In genomic region chr11:2983908-2984307, GRCh38 we compare ENCODE assay signal across 23 cellular contexts. TPM values are rescaled to one million over a fixed set of nuclear protein-coding genes. Genes with fewer than 3 reads are reported as not detected.
DNase-seq lines count a peak whose midpoint lies in the region; ATAC-seq, FAIRE-seq and TF ChIP-seq lines count a peak whose summit lies in the region.
"Had no signal": no experiment of that assay in that cellular context is flagged by ENCODE, and none has a peak within 500 bp of the region (broad histone marks: within the 10 kb centered on the region; RNA-seq: fewer than 3 reads in every experiment).

No MANE protein-coding gene starts in this region.

- no peak for TF ChIP-seq CTCF in Loucy (conservative IDR thresholded peaks at IDR 0.05; ENCODE audit: low read length)
- TF ChIP-seq CTCF in D721Med (IDR thresholded peaks at IDR 0.05; ENCODE audit: insufficient read depth, missing control alignments) = no peak
- TF ChIP-seq CTCF in gastrocnemius medialis (IDR thresholded peaks at IDR 0.05 in 4 of 5, conservative IDR thresholded peaks at IDR 0.05 in 1 of 5) = no peak

- H3K4me2 ChIP-seq in Loucy (ENCODE audit: low read depth, low read length, poor library complexity, severe bottlenecking) = peak overlapping the region; percentile 17

- no peak for FAIRE-seq in D721Med (lab: Jason Lieb, UNC)

- no peak for DNase-seq in activated naive CD4-positive, alpha-beta T cell treated with anti-CD3 and anti-CD28 coated beads for 36 hours
- no peak for DNase-seq in activated naive CD4-positive, alpha-beta T cell treated with anti-CD3 and anti-CD28 coated beads, Interleukin-2, amount 10 ng/mL, durations not matched to agents 7 days and 5 days
- DNase-seq in activated naive CD8-positive, alpha-beta T cell treated with anti-CD3 and anti-CD28 coated beads, Interleukin-2, amount 50 U/mL, for 24 hours = no peak
- no peak for DNase-seq in stimulated activated effector memory CD8-positive, alpha-beta T cell treated with anti-CD3 and anti-CD28 coated beads, Interleukin-12 subunit alpha, Interleukin-12 subunit beta, amount 100 ng/mL, for 72 hours (ENCODE audit: low spot score in 2 of 2)
- DNase-seq in D721Med (ENCODE audit: insufficient read length, low spot score) (no peak), sciatic nerve (ENCODE audit: low spot score) (no peak), gastrocnemius medialis (no peak)
- DNase-seq: activated CD4-positive, alpha-beta T cell treated with anti-CD3 and anti-CD28 coated beads, Interleukin-2, amount 50 U/mL, for 4 hours; DMS153; heart left ventricle; NCI-H2081; NCI-H345; NCI-H774; psoas muscle; stimulated activated CD8-positive, alpha-beta memory T cell treated with anti-CD3 and anti-CD28 coated beads, Interleukin-4, amount 100 ng/mL, for 48 hours; substantia nigra had no signal

- no peak overlapping the region for H3K27ac ChIP-seq in gastrocnemius medialis
- H3K27ac ChIP-seq: C4-2B, epithelial cell of prostate, heart left ventricle, psoas muscle, SJSA1 had no signal

- H3K36me3 ChIP-seq in Loucy (ENCODE audit: insufficient read depth, low read length) = peaks cover 10% of the 10 kb centered on the region; the same call in 1 of the 2 replicates
- peaks cover 0 to 4% of the 10 kb centered on the region in 2 donors for H3K36me3 ChIP-seq in gastrocnemius medialis

- no peak overlapping the region for H2AFZ ChIP-seq in Loucy (ENCODE audit: low read length)

- H3K9ac ChIP-seq in Loucy (ENCODE audit: low read depth, low read length, poor library complexity, severe bottlenecking) = no peak overlapping the region

- ATAC-seq in activated naive CD8-positive, alpha-beta T cell treated with anti-CD3 and anti-CD28 coated beads, Interleukin-2, amount 50 U/mL, for 24 hours = no peak
- no peak for ATAC-seq in stimulated activated effector memory CD8-positive, alpha-beta T cell treated with anti-CD3 and anti-CD28 coated beads, Interleukin-12 subunit alpha, Interleukin-12 subunit beta, amount 100 ng/mL, for 72 hours
- ATAC-seq in sciatic nerve (no peak), gastrocnemius medialis (no peak)
- ATAC-seq: heart left ventricle, psoas muscle had no signal

- CTCF ChIA-PET in activated naive CD4-positive, alpha-beta T cell treated with anti-CD3 and anti-CD28 coated beads for 36 hours (lab: Charles Lee) = interaction anchor here (0.6 kb wide), 1 partner anchor 559 kb away, joined by 3 read pairs; no protein-coding TSS in a partner anchor
- CTCF ChIA-PET in activated naive CD4-positive, alpha-beta T cell treated with anti-CD3 and anti-CD28 coated beads, Interleukin-2, amount 10 ng/mL, durations not matched to agents 7 days and 5 days (lab: Charles Lee) = interaction anchor here (0.9 kb wide), 1 partner anchor 8 kb away, joined by 3 read pairs; no protein-coding TSS in a partner anchor

- H3F3A ChIP-seq in Loucy (ENCODE audit: low read depth) = peaks cover 4% of the 10 kb centered on the region; the same call in 1 of the 2 replicates

- H3K9me3 ChIP-seq in Loucy (ENCODE audit: insufficient read depth, low read depth, low read length) = no peaks in the 10 kb centered on the region
- no peaks in the 10 kb centered on the region for H3K9me3 ChIP-seq in gastrocnemius medialis
- H3K9me3 ChIP-seq: heart left ventricle, psoas muscle, SJSA1 had no signal

- intact Hi-C loops in activated naive CD4-positive, alpha-beta T cell treated with anti-CD3 and anti-CD28 coated beads for 36 hours (cut with micrococcal nuclease) = no loop called here
- intact Hi-C loops in sciatic nerve (cut with DNase I) (no loop called here), gastrocnemius medialis (cut with DNase I; ENCODE audit: low total_unique reads) (no loop called here)

- H3K4me1 Mint-ChIP-seq in activated naive CD4-positive, alpha-beta T cell treated with anti-CD3 and anti-CD28 coated beads for 36 hours (ENCODE audit: low read depth) = peaks cover 58% of the 10 kb centered on the region
- peaks cover 53% of the 10 kb centered on the region for H3K4me1 Mint-ChIP-seq in activated naive CD4-positive, alpha-beta T cell treated with anti-CD3 and anti-CD28 coated beads, Interleukin-2, amount 10 ng/mL, durations not matched to agents 7 days and 5 days
- H3K4me1 Mint-ChIP-seq in activated naive CD8-positive, alpha-beta T cell treated with anti-CD3 and anti-CD28 coated beads, Interleukin-2, amount 50 U/mL, for 24 hours = peaks cover 70% of the 10 kb centered on the region
- H3K4me1 Mint-ChIP-seq in stimulated activated effector memory CD8-positive, alpha-beta T cell treated with anti-CD3 and anti-CD28 coated beads, Interleukin-12 subunit alpha, Interleukin-12 subunit beta, amount 100 ng/mL, for 72 hours = peaks cover 45% of the 10 kb centered on the region

- no peak for TF ChIP-seq POLR2A in gastrocnemius medialis (IDR thresholded peaks at IDR 0.05)

- no peaks in the 10 kb centered on the region for H3K27me3 Mint-ChIP-seq in activated naive CD4-positive, alpha-beta T cell treated with anti-CD3 and anti-CD28 coated beads for 36 hours (ENCODE audit: low read depth)
- no peaks in the 10 kb centered on the region for H3K27me3 Mint-ChIP-seq in activated naive CD4-positive, alpha-beta T cell treated with anti-CD3 and anti-CD28 coated beads, Interleukin-2, amount 10 ng/mL, durations not matched to agents 7 days and 5 days
- no peaks in the 10 kb centered on the region for H3K27me3 Mint-ChIP-seq in activated naive CD8-positive, alpha-beta T cell treated with anti-CD3 and anti-CD28 coated beads, Interleukin-2, amount 50 U/mL, for 24 hours
- H3K27me3 Mint-ChIP-seq: IgD-negative memory B cell had no signal

- no peaks in the 10 kb centered on the region for H3K27me3 ChIP-seq in Loucy (ENCODE audit: insufficient read depth, low read length, poor library complexity, severe bottlenecking)
- no peaks in the 10 kb centered on the region for H3K27me3 ChIP-seq in gastrocnemius medialis
- H3K27me3 ChIP-seq: heart left ventricle, SJSA1 had no signal

- H3K4me3 ChIP-seq in Loucy (ENCODE audit: low read length, poor library complexity, severe bottlenecking) (no peak overlapping the region), gastrocnemius medialis (no peak overlapping the region)
- H3K4me3 ChIP-seq: heart left ventricle, lung, psoas muscle, SJSA1 had no signal

- peaks cover 26% of the 10 kb centered on the region for H3K36me3 Mint-ChIP-seq in activated naive CD4-positive, alpha-beta T cell treated with anti-CD3 and anti-CD28 coated beads for 36 hours (ENCODE audit: low read depth)
- H3K36me3 Mint-ChIP-seq in activated naive CD4-positive, alpha-beta T cell treated with anti-CD3 and anti-CD28 coated beads, Interleukin-2, amount 10 ng/mL, durations not matched to agents 7 days and 5 days = peaks cover 41% of the 10 kb centered on the region
- H3K36me3 Mint-ChIP-seq in activated naive CD8-positive, alpha-beta T cell treated with anti-CD3 and anti-CD28 coated beads, Interleukin-2, amount 50 U/mL, for 24 hours (ENCODE audit: low read depth) = peaks cover 37% of the 10 kb centered on the region
- peaks cover 99% of the 10 kb centered on the region for H3K36me3 Mint-ChIP-seq in stimulated activated effector memory CD8-positive, alpha-beta T cell treated with anti-CD3 and anti-CD28 coated beads, Interleukin-12 subunit alpha, Interleukin-12 subunit beta, amount 100 ng/mL, for 72 hours

- H3K4me3 Mint-ChIP-seq in activated naive CD4-positive, alpha-beta T cell treated with anti-CD3 and anti-CD28 coated beads for 36 hours = no peak overlapping the region
- H3K4me3 Mint-ChIP-seq in activated naive CD4-positive, alpha-beta T cell treated with anti-CD3 and anti-CD28 coated beads, Interleukin-2, amount 10 ng/mL, durations not matched to agents 7 days and 5 days = no peak overlapping the region
- H3K4me3 Mint-ChIP-seq in activated naive CD8-positive, alpha-beta T cell treated with anti-CD3 and anti-CD28 coated beads, Interleukin-2, amount 50 U/mL, for 24 hours = no peak overlapping the region
- peak overlapping the region; percentile 18 for H3K4me3 Mint-ChIP-seq in stimulated activated effector memory CD8-positive, alpha-beta T cell treated with anti-CD3 and anti-CD28 coated beads, Interleukin-12 subunit alpha, Interleukin-12 subunit beta, amount 100 ng/mL, for 72 hours

- peaks cover 95% of the 10 kb centered on the region for H4K20me1 ChIP-seq in Loucy (ENCODE audit: insufficient read depth, low read length, poor library complexity, severe bottlenecking)

- in situ Hi-C loops in gastrocnemius medialis (cut with MboI; ENCODE audit: low sequenced_read_pairs in 4 of 4) = no loop called here

- no peaks in the 10 kb centered on the region for H3K9me2 ChIP-seq in Loucy (replicated peaks; ENCODE audit: low read depth, low read length)

- peaks cover 98% of the 10 kb centered on the region for H3K79me2 ChIP-seq in Loucy (ENCODE audit: insufficient read depth, low read length)

- peak overlapping the region; percentile 71 for H3K27ac Mint-ChIP-seq in activated naive CD4-positive, alpha-beta T cell treated with anti-CD3 and anti-CD28 coated beads for 36 hours
- H3K27ac Mint-ChIP-seq in activated naive CD4-positive, alpha-beta T cell treated with anti-CD3 and anti-CD28 coated beads, Interleukin-2, amount 10 ng/mL, durations not matched to agents 7 days and 5 days = no peak overlapping the region
- peak overlapping the region; percentile 62 for H3K27ac Mint-ChIP-seq in activated naive CD8-positive, alpha-beta T cell treated with anti-CD3 and anti-CD28 coated beads, Interleukin-2, amount 50 U/mL, for 24 hours
- H3K27ac Mint-ChIP-seq in stimulated activated effector memory CD8-positive, alpha-beta T cell treated with anti-CD3 and anti-CD28 coated beads, Interleukin-12 subunit alpha, Interleukin-12 subunit beta, amount 100 ng/mL, for 72 hours = peak overlapping the region; percentile 87

- H3K4me1 ChIP-seq in Loucy (ENCODE audit: insufficient read depth, low read length, poor library complexity, severe bottlenecking) (peaks cover 11% of the 10 kb centered on the region), gastrocnemius medialis (peaks cover 26 to 41% of the 10 kb centered on the region in 2 donors)

- no peaks in the 10 kb centered on the region for H3K9me3 Mint-ChIP-seq in activated naive CD4-positive, alpha-beta T cell treated with anti-CD3 and anti-CD28 coated beads for 36 hours
- no peaks in the 10 kb centered on the region for H3K9me3 Mint-ChIP-seq in activated naive CD4-positive, alpha-beta T cell treated with anti-CD3 and anti-CD28 coated beads, Interleukin-2, amount 10 ng/mL, durations not matched to agents 7 days and 5 days
- no peaks in the 10 kb centered on the region for H3K9me3 Mint-ChIP-seq in activated naive CD8-positive, alpha-beta T cell treated with anti-CD3 and anti-CD28 coated beads, Interleukin-2, amount 50 U/mL, for 24 hours
- no peaks in the 10 kb centered on the region for H3K9me3 Mint-ChIP-seq in stimulated activated effector memory CD8-positive, alpha-beta T cell treated with anti-CD3 and anti-CD28 coated beads, Interleukin-12 subunit alpha, Interleukin-12 subunit beta, amount 100 ng/mL, for 72 hours
- H3K9me3 Mint-ChIP-seq: IgD-negative memory B cell had no signal

RNA-seq across cellular contexts. Expression of gene NAP1L4, which starts 8.2 kb away (rescaled TPM):
- 100 to 1,000 TPM; 240 to 245 TPM for total RNA-seq in activated naive CD4-positive, alpha-beta T cell treated with anti-CD3 and anti-CD28 coated beads for 36 hours
- total RNA-seq in sciatic nerve (173 TPM), gastrocnemius medialis (100 to 1,000 TPM in 3 of 4 donors, 10 to 100 TPM in 1; 86.4 to 123 (median 111) TPM)

RNA-seq across cellular contexts. Expression of gene PHLDA2, which starts 54.7 kb away (rescaled TPM):
- total RNA-seq in activated naive CD4-positive, alpha-beta T cell treated with anti-CD3 and anti-CD28 coated beads for 36 hours = 1 to 10 TPM; 2.8 to 3.6 TPM
- total RNA-seq in sciatic nerve (7.5 TPM), gastrocnemius medialis (1 to 10 TPM in 1 of 4 donors, not detected in 3; 1.4 TPM)
- total RNA-seq: cerebellum had no signal
